ENCODE assay signal across 8 cellular contexts in the genomic region with DNA sequence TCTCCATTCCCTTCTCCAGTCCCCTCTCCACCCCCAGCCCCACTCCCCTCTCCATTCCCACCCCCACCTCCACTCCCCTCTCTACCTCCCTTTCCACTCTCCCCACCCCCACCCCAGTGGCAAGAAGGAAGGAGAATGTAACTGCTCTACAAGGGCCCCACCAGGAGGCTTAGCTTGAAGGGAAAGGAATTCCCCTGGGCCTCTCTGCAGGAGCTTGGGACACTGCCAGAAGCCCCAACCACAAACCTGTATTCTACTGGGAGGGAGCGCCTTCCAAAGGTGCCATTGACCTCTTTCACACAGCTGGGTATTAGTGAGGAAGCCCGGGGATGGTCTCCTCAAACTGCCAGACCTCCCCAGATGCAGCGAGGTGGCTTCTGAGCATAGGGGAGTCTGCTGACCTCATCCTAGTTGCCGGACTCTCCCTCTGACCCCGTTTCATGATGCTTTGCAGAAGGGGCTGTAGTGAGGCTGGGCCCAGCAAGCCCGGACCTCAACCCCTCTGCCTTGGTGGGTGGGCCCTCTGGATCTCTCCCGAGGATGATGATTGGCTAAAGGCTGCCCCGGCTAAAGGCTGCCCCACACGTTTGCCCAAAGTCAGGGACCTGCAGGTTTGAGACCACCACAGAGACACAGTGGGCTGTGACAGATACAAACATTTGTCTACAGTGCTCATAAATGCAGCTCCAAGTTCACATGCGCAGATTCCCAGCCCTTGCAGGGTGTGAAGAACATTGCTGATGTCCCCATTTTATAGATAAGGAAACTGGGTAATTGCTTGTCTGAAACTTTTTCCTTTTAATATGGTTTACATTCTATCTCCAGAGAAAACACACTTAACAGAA. TPM values are rescaled to one million over a fixed set of nuclear protein-coding genes. Genes with fewer than 3 reads are reported as not detected.
DNase-seq lines count a peak whose midpoint lies in the region; ATAC-seq and TF ChIP-seq lines count a peak whose summit lies in the region.

No MANE protein-coding gene starts in this region.

- no peaks in the 10 kb centered on the region for H3K27me3 Mint-ChIP-seq in naive thymus-derived CD8-positive, alpha-beta T cell

- in situ Hi-C loops in Caki2 (cut with HindIII; ENCODE audit: low pct_unique_long_range_greater_than_20kb, low sequenced_read_pairs): no loop called here

- no peaks in the 10 kb centered on the region for H3K9me3 Mint-ChIP-seq in naive thymus-derived CD8-positive, alpha-beta T cell

- peak overlapping the region; percentile 83 for H3K4me3 ChIP-seq in coronary artery

- no peaks in the 10 kb centered on the region for H3K36me3 Mint-ChIP-seq in naive thymus-derived CD8-positive, alpha-beta T cell

- POLR2A ChIA-PET in naive thymus-derived CD8-positive, alpha-beta T cell (lab: Charles Lee): interaction anchor here (1.3 kb wide), 1 partner anchor 25 kb away, joined by 4 read pairs; a partner anchor contains a TSS

- ATAC-seq in naive thymus-derived CD8-positive, alpha-beta T cell: no peak
- no peak for ATAC-seq in GM21367 (IDR thresholded peaks at IDR 0.05; ENCODE audit: unreplicated experiment)
- ATAC-seq in GM19395 (IDR thresholded peaks at IDR 0.05; ENCODE audit: unreplicated experiment): no peak

- H3K27ac Mint-ChIP-seq in naive thymus-derived CD8-positive, alpha-beta T cell: peak overlapping the region in 1 of 10 donors; percentile 31

- peak overlapping the region in 6 of 10 donors; percentile 34 to 61 (median 45) for H3K4me3 Mint-ChIP-seq in naive thymus-derived CD8-positive, alpha-beta T cell

- peaks cover 0 to 39% (median 9%) of the 10 kb centered on the region in 4 donors for H3K4me1 Mint-ChIP-seq in naive thymus-derived CD8-positive, alpha-beta T cell

- no peak for TF ChIP-seq CTCF in coronary artery (IDR thresholded peaks at IDR 0.05)

- H3K27ac ChIP-seq in coronary artery: peak overlapping the region; percentile 95 to 97

- DNase-seq in Caki2 (ENCODE audit: low read depth) (peak; percentile 82), M059J (ENCODE audit: low read depth) (peak; percentile 95), coronary artery (ENCODE audit: low spot score) (no peak), superior temporal gyrus (ENCODE audit: extremely low spot score) (no peak), GOT3 (lab: John Stamatoyannopoulos, UW) (no peak)
- no peak for DNase-seq in naive thymus-derived CD8-positive, alpha-beta T cell

RNA-seq across cellular contexts. Expression of a gene that starts 2.9 kb away (rescaled TPM):
- total RNA-seq in Caki2 (2014; rRNA removed; shearing (Covaris generic); ENCODE audit: low replicate concordance): 0.43 and 2.8 TPM in 2 replicates
- total RNA-seq in M059J (2014; rRNA removed; shearing (Covaris generic)): 38.0 and 38.8 TPM in 2 replicates
- not detected for total RNA-seq in naive thymus-derived CD8-positive, alpha-beta T cell
- not detected for polyA plus RNA-seq in naive thymus-derived CD8-positive, alpha-beta T cell

RNA-seq across cellular contexts. Expression of a gene that starts 16.1 kb away (rescaled TPM):
- total RNA-seq in Caki2 (2014; rRNA removed; shearing (Covaris generic); ENCODE audit: low replicate concordance): 2.9 and 3.4 TPM in 2 replicates
- total RNA-seq in M059J (2014; rRNA removed; shearing (Covaris generic)): 8.4 and 13.4 TPM in 2 replicates
- 1 to 10 TPM in 1 of 2 experiments, under 1 TPM in 1; 0.88 to 1.8 TPM for total RNA-seq in naive thymus-derived CD8-positive, alpha-beta T cell
- polyA plus RNA-seq in naive thymus-derived CD8-positive, alpha-beta T cell: 1 to 10 TPM in 2 of 3 donors, under 1 TPM in 1; 0.40 to 1.7 (median 1.0) TPM

RNA-seq across cellular contexts. Expression of a gene that starts 25.0 kb away (rescaled TPM):
- 0.09 TPM in 1 of 2 replicates, not detected in the other for total RNA-seq in Caki2 (2014; rRNA removed; shearing (Covaris generic); ENCODE audit: low replicate concordance)
- total RNA-seq in M059J (2014; rRNA removed; shearing (Covaris generic)): 22.9 and 25.5 TPM in 2 replicates
- total RNA-seq in naive thymus-derived CD8-positive, alpha-beta T cell: 10 to 100 TPM; 46.3 to 47.0 TPM
- polyA plus RNA-seq in naive thymus-derived CD8-positive, alpha-beta T cell: 10 to 100 TPM; 54.1 to 62.3 (median 58.7) TPM

Comparison
In these comparisons a context has a peak if more than half of its experiments do, and no peak if none do; other contexts are left out.
1. DNase-seq: peak in Caki2 (single experiment) and M059J (single experiment); none in coronary artery (single experiment), naive thymus-derived CD8-positive, alpha-beta T cell (0 of 10), superior temporal gyrus (single experiment) and GOT3 (single experiment).
2. RNA of a gene that starts 2.9 kb away (total RNA-seq): 38.0 to 38.8 TPM in M059J; 0.43 to 2.8 TPM in Caki2 and not detected in naive thymus-derived CD8-positive, alpha-beta T cell; every median in the first group is over 10 times any median in the second.
3. RNA of a gene that starts 25.0 kb away (total RNA-seq): 46.3 to 47.0 TPM in naive thymus-derived CD8-positive, alpha-beta T cell and 22.9 to 25.5 TPM in M059J; 0.09 TPM in Caki2; every median in the first group is over 10 times any median in the second.